In genomic region chr10:116263870-116264269, GRCh38 we compare ENCODE assay signal across 28 cellular contexts. TPM values are rescaled to one million over a fixed set of nuclear protein-coding genes. Genes with fewer than 3 reads are reported as not detected.
A peak's percentile ranks its signal among the peaks of the same experiment; 100 is the strongest.
DNase-seq lines count a peak whose midpoint lies in the region; ATAC-seq and TF ChIP-seq lines count a peak whose summit lies in the region.
"Had no signal": no experiment of that assay in that cellular context is flagged by ENCODE, and none has a peak within 500 bp of the region (broad histone marks: within the 10 kb centered on the region; RNA-seq: fewer than 3 reads in every experiment).

No MANE protein-coding gene starts in this region.

- ATAC-seq in T-helper 17 cell (no peak), heart left ventricle (no peak)
- ATAC-seq: activated T-cell treated with anti-CD3 and anti-CD28 coated beads, Interleukin-2, amount 50 U/mL, for 4 hours; left ventricle myocardium superior; Panc1; sciatic nerve had no signal

- no peaks in the 10 kb centered on the region for H3K4me1 ChIP-seq in heart left ventricle

- H3K27me3 Mint-ChIP-seq in T-helper 17 cell = peaks cover 7% of the 10 kb centered on the region

- H3K9me3 ChIP-seq in T-helper 17 cell (ENCODE audit: control insufficient read depth, low read length, poor library complexity, severe bottlenecking) = no peaks in the 10 kb centered on the region
- H3K9me3 ChIP-seq in heart left ventricle = no peaks in the 10 kb centered on the region

- H3K4me3 Mint-ChIP-seq in T-helper 17 cell = no peak overlapping the region
- H3K4me3 Mint-ChIP-seq: activated T-cell treated with anti-CD3 and anti-CD28 coated beads, Interleukin-2, amount 50 U/mL, for 4 hours; immature natural killer cell; nephron progenitor cell had no signal

- H3K27ac Mint-ChIP-seq in T-helper 17 cell = no peak overlapping the region
- H3K27ac Mint-ChIP-seq: immature natural killer cell, nephron progenitor cell had no signal

- no peak for TF ChIP-seq CTCF in heart left ventricle (IDR thresholded peaks at IDR 0.05)

- no peak overlapping the region for H3K27ac ChIP-seq in heart left ventricle
- H3K27ac ChIP-seq: epithelial cell of prostate, hepatocyte had no signal

- H3K36me3 Mint-ChIP-seq in T-helper 17 cell (ENCODE audit: low read depth) = no peaks in the 10 kb centered on the region
- H3K36me3 Mint-ChIP-seq: immature natural killer cell had no signal

- 80 to 92% (median 90%) methylated on average over 3 of the region's 3 CpGs for WGBS in heart left ventricle, 4 donors

- in situ Hi-C loops in SK-MEL-5 (cut with HindIII; ENCODE audit: low pct_unique_long_range_greater_than_20kb, low sequenced_read_pairs) = no loop called here

- CTCF ChIA-PET in HEK293T (lab: Yijun Ruan, JAX) = interaction anchor here (1.4 kb wide), 1 partner anchor 9 kb away, joined by 5 read pairs; the partner anchor contains the start of gene GFRA1

- DNase-seq in AG20443 (ENCODE audit: low spot score) = peak; percentile 20
- peak; percentile 19 for DNase-seq in HEK293T (ENCODE audit: extremely low spot score)
- peak; percentile 24 for DNase-seq in SK-MEL-5 (ENCODE audit: low read depth, low spot score)
- DNase-seq in islet precursor cell = peak; percentile 65
- no peak for DNase-seq in T-helper 17 cell
- no peak for DNase-seq in heart left ventricle
- DNase-seq in NCI-H2196 (lab: John Stamatoyannopoulos, UW; ENCODE audit: unreplicated experiment) = no peak
- DNase-seq: activated CD4-positive, alpha-beta T cell treated with anti-CD3 and anti-CD28 coated beads for 4 hours; activated naive CD4-positive, alpha-beta T cell treated with anti-CD3 and anti-CD28 coated beads, Interleukin-2, amount 50 U/mL, for 16 hours; activated T-cell treated with anti-CD3 and anti-CD28 coated beads, Interleukin-2, amount 50 U/mL, for 4 hours; anterior cingulate cortex; cerebellar nuclear complex; DMS79 treated with DMSO at 0.1 percent for 48 hours; GOT3; immature natural killer cell; KG1; left ventricle myocardium superior; NCI-H1092 treated with DMSO at 0.1 percent for 48 hours; NCI-H2029 treated with DMSO at 0.1 percent for 48 hours; nephron progenitor cell; substantia nigra; T-helper 1 cell had no signal

- POLR2A ChIA-PET in HEK293T (lab: Yijun Ruan, JAX) = interaction anchor here (1.1 kb wide), 1 partner anchor 8 kb away, joined by 3 read pairs; no protein-coding TSS in a partner anchor

- H3K27me3 ChIP-seq in heart left ventricle = peaks cover 0 to 23% (median 4%) of the 10 kb centered on the region in 9 donors

- H3K4me3 ChIP-seq in heart left ventricle = no peak overlapping the region
- H3K4me3 ChIP-seq: hepatocyte had no signal

- no peak for TF ChIP-seq POLR2A in heart left ventricle (IDR thresholded peaks at IDR 0.05)

- H3K4me1 Mint-ChIP-seq in T-helper 17 cell = no peaks in the 10 kb centered on the region
- H3K4me1 Mint-ChIP-seq: immature natural killer cell, nephron progenitor cell had no signal

- intact Hi-C loops in heart left ventricle (cut with DNase I) = no loop called here

- H3K36me3 ChIP-seq in heart left ventricle = no peaks in the 10 kb centered on the region

TF ChIP-seq in HEK293T, 16 proteins besides CTCF, POLR2A, EP300 and RAD21:
- TF ChIP-seq FOXA1 (IDR thresholded peaks at IDR 0.05) = no peak
- no peak for TF ChIP-seq HDGF (IDR thresholded peaks at IDR 0.05; ENCODE audit: borderline replicate concordance)
- no peak for TF ChIP-seq SUZ12 (IDR thresholded peaks at IDR 0.05)
- no peak for TF ChIP-seq BHLHE40 (IDR thresholded peaks at IDR 0.05; ENCODE audit: borderline replicate concordance)
- TF ChIP-seq SP1 (IDR thresholded peaks at IDR 0.05) = no peak
- no peak for TF ChIP-seq L3MBTL2 (conservative IDR thresholded peaks at IDR 0.05)
- no peak for TF ChIP-seq ELF4 (IDR thresholded peaks at IDR 0.05)
- TF ChIP-seq PKNOX1 (IDR thresholded peaks at IDR 0.05) = no peak
- TF ChIP-seq NFRKB (IDR thresholded peaks at IDR 0.05) = no peak
- TF ChIP-seq FOXM1 (IDR thresholded peaks at IDR 0.05; ENCODE audit: borderline replicate concordance) = no peak
- TF ChIP-seq LEF1 (IDR thresholded peaks at IDR 0.05; ENCODE audit: borderline replicate concordance) = no peak
- no peak for TF ChIP-seq TARDBP (IDR thresholded peaks at IDR 0.05)
- no peak for TF ChIP-seq ZNF384 (IDR thresholded peaks at IDR 0.05)
- no peak for TF ChIP-seq FOXK2 (IDR thresholded peaks at IDR 0.05)
- TF ChIP-seq CTBP1 (IDR thresholded peaks at IDR 0.05; ENCODE audit: borderline replicate concordance) = no peak
- TF ChIP-seq ARNT (IDR thresholded peaks at IDR 0.05) = no peak

RNA-seq across cellular contexts. Expression of gene GFRA1, which starts 9.1 kb away (rescaled TPM):
- total RNA-seq in SK-MEL-5 (2014; rRNA removed; shearing (Covaris generic)) = 0.03 and 0.24 TPM in 2 replicates
- polyA plus RNA-seq in SK-MEL-5 (2015; cell fraction: cytosol; rRNA removed) = 0.04 and 0.10 TPM in 2 replicates
- not detected in 2 replicates for polyA plus RNA-seq in SK-MEL-5 (2015; cell fraction: nucleus; rRNA removed)
- total RNA-seq in T-helper 17 cell (not detected), heart left ventricle (10 to 100 TPM in 2 of 9 donors, 1 to 10 TPM in 6, under 1 TPM in 1; 0.93 to 18.6 (median 1.5) TPM)
- polyA plus RNA-seq in heart left ventricle = 1 to 10 TPM in 1 of 2 donors, under 1 TPM in 1; 0.76 to 1.2 TPM
- total RNA-seq: activated CD8-positive, alpha-beta memory T cell treated with anti-CD3 and anti-CD28 coated beads for 36 hours; mononuclear cell had no signal
- polyA plus RNA-seq: immature natural killer cell had no signal

Comparison
In these comparisons a context has a peak if more than half of its experiments do, and no peak if none do; other contexts are left out.
1. DNase-seq: peak in AG20443 (single experiment), HEK293T (single experiment), SK-MEL-5 (single experiment) and islet precursor cell (single experiment); none in T-helper 17 cell (0 of 3), heart left ventricle (0 of 5) and NCI-H2196 (single experiment).